In genomic region chr16:5633845-5634440, GRCh38 we compare ENCODE assay signal across 10 cellular contexts.
A peak's percentile ranks its signal among the peaks of the same experiment; 100 is the strongest.
DNase-seq lines count a peak whose midpoint lies in the region; ATAC-seq, FAIRE-seq and TF ChIP-seq lines count a peak whose summit lies in the region.
"Had no signal": no experiment of that assay in that cellular context is flagged by ENCODE, and none has a peak within 500 bp of the region (broad histone marks: within the 10 kb centered on the region; RNA-seq: fewer than 3 reads in every experiment).

No MANE protein-coding gene starts in this region.

- peaks cover 46% of the 10 kb centered on the region for H3K9me3 Mint-ChIP-seq in osteocyte (ENCODE audit: unreplicated experiment)

- H3K36me3 ChIP-seq in bronchial epithelial cell (ENCODE audit: control insufficient read depth, insufficient read depth, low read length) = no peaks in the 10 kb centered on the region

- no peak overlapping the region for H3K4me3 Mint-ChIP-seq in osteocyte (ENCODE audit: unreplicated experiment)
- H3K4me3 Mint-ChIP-seq: B cell had no signal

- no peak for ATAC-seq in HG02610 (IDR thresholded peaks at IDR 0.05; ENCODE audit: unreplicated experiment)
- ATAC-seq in GM21515 (IDR thresholded peaks at IDR 0.05; ENCODE audit: unreplicated experiment) = no peak

- H3K27me3 ChIP-seq in bronchial epithelial cell (ENCODE audit: control insufficient read depth, insufficient read depth, low read length) = no peaks in the 10 kb centered on the region

- DNase-seq in NCI-H1694 (lab: John Stamatoyannopoulos, UW) = peak; percentile 5
- DNase-seq in NCI-H1694 treated with DMSO at 0.1 percent for 48 hours (lab: John Stamatoyannopoulos, UW) = no peak
- DNase-seq in NAMALWA (ENCODE audit: low spot score) = peak; percentile 61
- peak; percentile 18 for DNase-seq in bronchial epithelial cell (ENCODE audit: low read depth)
- no peak for DNase-seq in osteocyte (ENCODE audit: extremely low spot score, unreplicated experiment)
- DNase-seq in activated CD4-positive, alpha-beta T cell treated with anti-CD3 and anti-CD28 coated beads for 4 hours = no peak
- DNase-seq: posterior cingulate gyrus had no signal

- no peak for FAIRE-seq in bronchial epithelial cell (lab: Jason Lieb, UNC)

- no peaks in the 10 kb centered on the region for H3K36me3 Mint-ChIP-seq in osteocyte (ENCODE audit: unreplicated experiment)

- no peak overlapping the region for H3K27ac Mint-ChIP-seq in osteocyte (ENCODE audit: unreplicated experiment)
- H3K27ac Mint-ChIP-seq: B cell had no signal

- H3K4me3 ChIP-seq in bronchial epithelial cell (ENCODE audit: low read depth, low read length) = no peak overlapping the region

- H3K4me1 Mint-ChIP-seq in osteocyte (ENCODE audit: unreplicated experiment) = no peaks in the 10 kb centered on the region
- H3K4me1 Mint-ChIP-seq: B cell had no signal

- peak; percentile 26 for TF ChIP-seq CTCF in bronchial epithelial cell (IDR thresholded peaks at IDR 0.05; ENCODE audit: insufficient read depth, low read length, severe bottlenecking)
- peak; percentile 34 for TF ChIP-seq CTCF in osteocyte (IDR thresholded peaks at IDR 0.05)

- no peaks in the 10 kb centered on the region for H3K27me3 Mint-ChIP-seq in osteocyte (ENCODE audit: unreplicated experiment)
- H3K27me3 Mint-ChIP-seq: B cell had no signal

Comparison
In these comparisons a context has a peak if more than half of its experiments do, and no peak if none do; other contexts are left out.
1. DNase-seq: peak in NCI-H1694 (single experiment), NAMALWA (single experiment) and bronchial epithelial cell (single experiment); none in NCI-H1694 treated with DMSO at 0.1 percent for 48 hours (single experiment), osteocyte (single experiment) and activated CD4-positive, alpha-beta T cell treated with anti-CD3 and anti-CD28 coated beads for 4 hours (0 of 2).